Comparison of ENCODE assay signal across 1 cellular context in genomic region chr1:7060826-7061225, GRCh38.
TF ChIP-seq lines count a peak whose summit lies in the region.

No MANE protein-coding gene starts in this region.

TF ChIP-seq in HepG2, 621 proteins besides CTCF, POLR2A, EP300 and RAD21 (continued from another document):
- no peak for TF ChIP-seq ARID5B (CRISPR knock-in tag; IDR thresholded peaks at IDR 0.05)
- no peak for TF ChIP-seq TOE1 (CRISPR knock-in tag; IDR thresholded peaks at IDR 0.05)
TF ChIP-seq in HepG2: peak in this region for 0.
